ENCODE assay signal across 15 cellular contexts in the genomic region with DNA sequence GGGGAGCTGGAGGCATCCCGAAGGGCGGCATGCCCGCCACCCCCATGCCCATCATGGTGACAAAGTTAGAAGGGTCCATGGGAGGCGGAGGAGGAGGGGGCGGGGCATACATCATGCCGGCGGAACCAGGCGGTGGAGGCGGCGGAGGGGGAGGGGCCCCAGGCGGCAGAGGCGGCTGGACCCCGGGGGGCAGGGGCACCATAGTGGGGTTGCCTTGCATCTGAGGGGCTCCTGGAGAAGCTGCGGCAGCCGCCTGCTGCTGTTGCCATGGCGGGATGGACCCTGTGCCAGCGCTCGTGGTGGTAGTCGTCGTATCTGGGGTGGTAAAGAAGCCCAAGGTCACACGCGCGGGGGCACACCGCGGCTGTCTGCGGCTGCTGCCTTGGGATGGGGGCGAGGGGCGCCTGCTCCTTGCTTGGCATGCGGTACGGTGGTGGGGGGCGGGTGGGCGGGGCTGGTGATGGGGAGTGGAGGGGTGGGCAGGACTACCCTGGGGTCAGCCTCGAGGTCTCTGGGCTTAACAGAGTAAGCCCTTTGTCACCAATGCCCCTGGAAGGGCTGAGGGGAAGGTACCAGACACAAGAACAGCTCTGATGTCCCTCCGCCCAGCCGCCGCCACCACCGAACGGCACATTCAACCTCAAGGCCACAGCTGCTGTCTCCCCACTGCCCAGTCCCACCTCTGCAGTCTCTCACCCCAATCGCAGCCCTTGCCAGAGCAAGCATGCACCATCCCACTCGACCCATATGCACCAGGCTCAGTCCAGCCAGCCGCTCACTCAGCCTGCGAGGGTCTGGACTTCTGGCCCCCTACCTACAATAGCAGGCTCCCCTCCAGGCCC. TPM values are rescaled to one million over a fixed set of nuclear protein-coding genes. Genes with fewer than 3 reads are reported as not detected.
DNase-seq lines count a peak whose midpoint lies in the region; ATAC-seq and TF ChIP-seq lines count a peak whose summit lies in the region.
"Had no signal": no experiment of that assay in that cellular context is flagged by ENCODE, and none has a peak within 500 bp of the region (broad histone marks: within the 10 kb centered on the region; RNA-seq: fewer than 3 reads in every experiment).

No MANE protein-coding gene starts in this region.

- no peak overlapping the region for H3K4me2 ChIP-seq in SK-N-SH
- no peak overlapping the region for H3K4me2 ChIP-seq in neural progenitor cell

- no peaks in the 10 kb centered on the region for H3K9me2 ChIP-seq in SK-N-SH

- peak overlapping the region; percentile 76 for H3K4me3 Mint-ChIP-seq in central memory CD8-positive, alpha-beta T cell
- H3K4me3 Mint-ChIP-seq in neural progenitor cell = peak overlapping the region; percentile 35
- H3K4me3 Mint-ChIP-seq in osteocyte (ENCODE audit: unreplicated experiment) = no peak overlapping the region

- no peak overlapping the region for H2AFZ ChIP-seq in SK-N-SH (ENCODE audit: low read depth)
- H2AFZ ChIP-seq in neural progenitor cell (replicated peaks) = no peak overlapping the region

- H3K27ac Mint-ChIP-seq in central memory CD8-positive, alpha-beta T cell (ENCODE audit: low read depth) = peak overlapping the region; percentile 89
- H3K27ac Mint-ChIP-seq in neural progenitor cell = peak overlapping the region; percentile 29
- no peak overlapping the region for H3K27ac Mint-ChIP-seq in osteocyte (ENCODE audit: unreplicated experiment)

- peaks cover 85% of the 10 kb centered on the region for H3K4me1 Mint-ChIP-seq in central memory CD8-positive, alpha-beta T cell
- peaks cover 66% of the 10 kb centered on the region for H3K4me1 Mint-ChIP-seq in neural progenitor cell
- peaks cover 33% of the 10 kb centered on the region for H3K4me1 Mint-ChIP-seq in osteocyte (ENCODE audit: unreplicated experiment)

- H3K27me3 ChIP-seq in SK-N-SH (ENCODE audit: insufficient read depth) (no peaks in the 10 kb centered on the region), neural progenitor cell (no peaks in the 10 kb centered on the region)

- H3K4me1 ChIP-seq in SK-N-SH (ENCODE audit: control insufficient read depth in 1 of 2, insufficient read depth in 2 of 2, low read depth in 1 of 2, low read length in 1 of 2) (peaks cover 11 to 19% of the 10 kb centered on the region in 2 experiments; a peak in 3 of 4 replicates), neural progenitor cell (peaks cover 42% of the 10 kb centered on the region)

- TF ChIP-seq RAD21 in SK-N-SH (IDR thresholded peaks at IDR 0.05; ENCODE audit: low read length) = no peak

- H3F3A ChIP-seq in SK-N-SH (replicated peaks; ENCODE audit: insufficient read depth) (peaks cover 59% of the 10 kb centered on the region), neural progenitor cell (ENCODE audit: low read depth) (peaks cover 98% of the 10 kb centered on the region)

- no peaks in the 10 kb centered on the region for H3K9me3 Mint-ChIP-seq in central memory CD8-positive, alpha-beta T cell
- H3K9me3 Mint-ChIP-seq in neural progenitor cell (no peaks in the 10 kb centered on the region), osteocyte (ENCODE audit: unreplicated experiment) (no peaks in the 10 kb centered on the region)

- peaks cover 64 to 84% of the 10 kb centered on the region in 2 experiments for H3K36me3 ChIP-seq in SK-N-SH (replicated peaks in 1 of 2; ENCODE audit: control insufficient read depth in 1 of 2, insufficient read depth in 2 of 2, low read length in 1 of 2)
- H3K36me3 ChIP-seq in neural progenitor cell = peaks cover 23% of the 10 kb centered on the region

- DNase-seq in SK-N-SH (peak; percentile 47), GM10248 (ENCODE audit: extremely low spot score) (peak; percentile 6), neural progenitor cell (ENCODE audit: low spot score) (no peak), osteocyte (ENCODE audit: extremely low spot score, unreplicated experiment) (no peak), COR-L47 (lab: John Stamatoyannopoulos, UW) (no peak)
- no peak for DNase-seq in central memory CD8-positive, alpha-beta T cell (ENCODE audit: low spot score in 2 of 2)
- DNase-seq: activated CD4-positive, alpha-beta T cell treated with anti-CD3 and anti-CD28 coated beads, Interleukin-2, amount 50 U/mL, for 4 hours; NCI-H1105 treated with DMSO at 0.1 percent for 48 hours; NCI-H524 treated with DMSO at 0.1 percent for 48 hours had no signal

- 98% methylated on average over 26 of the region's 42 CpGs for WGBS in SK-N-SH (ENCODE audit: low lambda C conversion rate)

- no peak for TF ChIP-seq CTCF in SK-N-SH (IDR thresholded peaks at IDR 0.05)
- TF ChIP-seq CTCF in GM10248 (IDR thresholded peaks at IDR 0.05; ENCODE audit: control extremely low read depth, extremely low read depth, low read depth, missing control alignments) = no peak
- no peak for TF ChIP-seq CTCF in neural progenitor cell (IDR thresholded peaks at IDR 0.05)
- no peak for TF ChIP-seq CTCF in osteocyte (IDR thresholded peaks at IDR 0.05)

- H3K79me2 ChIP-seq in SK-N-SH (ENCODE audit: insufficient read depth) = peaks cover 46% of the 10 kb centered on the region; the same call in 1 of the 2 replicates
- peaks cover 56% of the 10 kb centered on the region for H3K79me2 ChIP-seq in neural progenitor cell (ENCODE audit: low read depth)

- no peak overlapping the region for H3K4me3 ChIP-seq in SK-N-SH (ENCODE audit: low read depth in 2 of 2, low read length in 1 of 2)
- no peak overlapping the region for H3K4me3 ChIP-seq in neural progenitor cell
- H3K4me3 ChIP-seq: lung, prostate gland had no signal

- CTCF ChIA-PET in SK-N-SH (lab: Yijun Ruan, JAX) (interaction anchor here (0.6 to 4.4 kb wide), 3 partner anchors 9 to 21 kb away, joined by 3 to 47 read pairs (median 5); partner anchors contain the start of gene SF1), GM10248 (lab: Yijun Ruan, JAX) (interaction anchor here (0.7 kb wide), 1 partner anchor 10 kb away, joined by 3 read pairs; no protein-coding TSS in a partner anchor)

- no peak for TF ChIP-seq EP300 in SK-N-SH (IDR thresholded peaks at IDR 0.05; ENCODE audit: borderline replicate concordance in 1 of 2, low read depth in 1 of 2, low read length in 1 of 2)

- H3K9ac ChIP-seq in SK-N-SH (no peak overlapping the region), neural progenitor cell (no peak overlapping the region)

- H4K20me1 ChIP-seq in SK-N-SH (ENCODE audit: insufficient read depth) = peaks cover 74% of the 10 kb centered on the region
- peaks cover 100% of the 10 kb centered on the region for H4K20me1 ChIP-seq in neural progenitor cell (ENCODE audit: low read depth)

- ATAC-seq in SK-N-SH treated with all-trans-retinoic acid at 6 μM for 48 hours = no peak
- ATAC-seq in central memory CD8-positive, alpha-beta T cell (replicated peaks; ENCODE audit: extremely low read depth, poor library complexity, severe bottlenecking) = no peak
- no peak for ATAC-seq in GM18858 (IDR thresholded peaks at IDR 0.05; ENCODE audit: unreplicated experiment)

- H3K36me3 Mint-ChIP-seq in central memory CD8-positive, alpha-beta T cell (ENCODE audit: insufficient read depth) = peaks cover 92% of the 10 kb centered on the region
- peaks cover 47% of the 10 kb centered on the region for H3K36me3 Mint-ChIP-seq in neural progenitor cell
- H3K36me3 Mint-ChIP-seq in osteocyte (ENCODE audit: unreplicated experiment) = peaks cover 61% of the 10 kb centered on the region

- H3K27ac ChIP-seq in SK-N-SH (ENCODE audit: low read depth in 2 of 2, low read length in 1 of 2) = no peak overlapping the region
- no peak overlapping the region for H3K27ac ChIP-seq in neural progenitor cell
- H3K27ac ChIP-seq: 22Rv1, prostate gland had no signal

- POLR2A ChIA-PET in SK-N-SH (lab: Yijun Ruan, JAX) (no interaction called here), GM10248 (lab: Yijun Ruan, JAX) (no interaction called here)

- H3K9me3 ChIP-seq in SK-N-SH (no peaks in the 10 kb centered on the region), neural progenitor cell (ENCODE audit: low read depth) (no peaks in the 10 kb centered on the region)
- H3K9me3 ChIP-seq: prostate gland had no signal

- H3K27me3 Mint-ChIP-seq in central memory CD8-positive, alpha-beta T cell = no peaks in the 10 kb centered on the region
- peaks cover 17% of the 10 kb centered on the region for H3K27me3 Mint-ChIP-seq in neural progenitor cell (ENCODE audit: insufficient read depth, low read depth)
- no peaks in the 10 kb centered on the region for H3K27me3 Mint-ChIP-seq in osteocyte (ENCODE audit: unreplicated experiment)

TF ChIP-seq in SK-N-SH, 30 proteins besides CTCF, POLR2A, EP300 and RAD21 (continues in another document):
- TF ChIP-seq POLR2AphosphoS5 (IDR thresholded peaks at IDR 0.05; ENCODE audit: low read depth, low read length) (no peak), SIN3A (IDR thresholded peaks at IDR 0.05; ENCODE audit: borderline replicate concordance, low read depth, low read length) (no peak), RCOR1 (IDR thresholded peaks at IDR 0.05; ENCODE audit: low read length) (no peak)

TF ChIP-seq in SK-N-SH treated with all-trans-retinoic acid at 6 μM for 48 hours, 23 proteins besides CTCF, POLR2A, EP300 and RAD21 (continues in another document):
- TF ChIP-seq ZFP30 (CRISPR knock-in tag; IDR thresholded peaks at IDR 0.05) (no peak), RARB (CRISPR knock-in tag; IDR thresholded peaks at IDR 0.05) (no peak), OSR1 (CRISPR knock-in tag; IDR thresholded peaks at IDR 0.05) (no peak), PPARA (CRISPR knock-in tag; IDR thresholded peaks at IDR 0.05; ENCODE audit: borderline replicate concordance) (no peak)

RNA-seq across cellular contexts. Expression of gene PYGM, which starts 6.3 kb away (rescaled TPM):
- polyA plus RNA-seq in SK-N-SH (2012; rRNA removed) = 0.08 TPM in 2 replicates
- polyA plus RNA-seq in SK-N-SH (2012; cell fraction: cytosol; rRNA removed) = 0.03 and 0.05 TPM in 2 replicates
- polyA plus RNA-seq in SK-N-SH (2012; cell fraction: nucleus; rRNA removed) = 0.21 and 0.23 TPM in 2 replicates
- total RNA-seq in neural progenitor cell (ENCODE audit: low replicate concordance) (1.4 and 2.2 TPM in 2 replicates), osteocyte (0.73 and 0.84 TPM in 2 replicates)

RNA-seq across cellular contexts. Expression of gene SF1, which starts 12.3 kb away (rescaled TPM):
- polyA plus RNA-seq in SK-N-SH (2012; rRNA removed) = 59.4 and 66.3 TPM in 2 replicates
- polyA plus RNA-seq in SK-N-SH (2012; cell fraction: cytosol; rRNA removed) = 60.8 and 62.6 TPM in 2 replicates
- polyA plus RNA-seq in SK-N-SH (2012; cell fraction: nucleus; rRNA removed) = 316 TPM in 2 replicates
- total RNA-seq in neural progenitor cell (ENCODE audit: low replicate concordance) (140 and 193 TPM in 2 replicates), osteocyte (267 and 290 TPM in 2 replicates)

RNA-seq across cellular contexts. Expression of gene RASGRP2, which starts 22.1 kb away (rescaled TPM):
- 1.6 and 2.2 TPM in 2 replicates for polyA plus RNA-seq in SK-N-SH (2012; rRNA removed)
- 0.50 and 0.92 TPM in 2 replicates for polyA plus RNA-seq in SK-N-SH (2012; cell fraction: cytosol; rRNA removed)
- 10.3 and 12.9 TPM in 2 replicates for polyA plus RNA-seq in SK-N-SH (2012; cell fraction: nucleus; rRNA removed)
- total RNA-seq in neural progenitor cell (ENCODE audit: low replicate concordance) (0.06 and 1.8 TPM in 2 replicates), osteocyte (10.3 and 11.2 TPM in 2 replicates)
- total RNA-seq: SK-MEL-5 had no signal

RNA-seq across cellular contexts. Expression of gene MAP4K2, which starts 37.0 kb away (rescaled TPM):
- polyA plus RNA-seq in SK-N-SH (2012; rRNA removed) = 17.4 and 20.0 TPM in 2 replicates
- 6.5 and 10.8 TPM in 2 replicates for polyA plus RNA-seq in SK-N-SH (2012; cell fraction: cytosol; rRNA removed)
- polyA plus RNA-seq in SK-N-SH (2012; cell fraction: nucleus; rRNA removed) = 52.1 and 63.7 TPM in 2 replicates
- total RNA-seq in neural progenitor cell (ENCODE audit: low replicate concordance) (15.8 and 27.7 TPM in 2 replicates), osteocyte (16.0 and 18.6 TPM in 2 replicates)

RNA-seq across cellular contexts. Expression of gene NRXN2, which starts 43.1 kb away (rescaled TPM):
- polyA plus RNA-seq in SK-N-SH (2012; rRNA removed) = 0.15 TPM in 2 replicates
- 0.09 and 1.4 TPM in 2 replicates for polyA plus RNA-seq in SK-N-SH (2012; cell fraction: cytosol; rRNA removed)
- 0.06 and 0.54 TPM in 2 replicates for polyA plus RNA-seq in SK-N-SH (2012; cell fraction: nucleus; rRNA removed)
- total RNA-seq in neural progenitor cell (ENCODE audit: low replicate concordance) (2.2 and 9.2 TPM in 2 replicates), osteocyte (2.6 and 2.7 TPM in 2 replicates)

Comparison
In these comparisons a context has a peak if more than half of its experiments do, and no peak if none do; other contexts are left out.
1. DNase-seq: peak in SK-N-SH (single experiment) and GM10248 (single experiment); none in central memory CD8-positive, alpha-beta T cell (0 of 2), neural progenitor cell (single experiment), osteocyte (single experiment) and COR-L47 (single experiment).